Comparison of ENCODE assay signal across 8 cellular contexts in genomic region chr7:66629659-66630058, GRCh38.
A peak's percentile ranks its signal among the peaks of the same experiment; 100 is the strongest.
DNase-seq lines count a peak whose midpoint lies in the region; ATAC-seq, FAIRE-seq and TF ChIP-seq lines count a peak whose summit lies in the region.

No MANE protein-coding gene starts in this region.

- peak overlapping the region; percentile 71 for H3K4me3 Mint-ChIP-seq in dendritic cell treated with granulocyte-macrophage colony-stimulating factor and Interleukin-4, amounts not matched to agents 40 ng/mL and 50 ng/mL, for 4 days
- peak overlapping the region; percentile 76 for H3K4me3 Mint-ChIP-seq in nephron progenitor cell

- H3K9ac ChIP-seq in Loucy (ENCODE audit: low read depth, low read length, poor library complexity, severe bottlenecking) = peak overlapping the region; percentile 60

- peaks cover 5% of the 10 kb centered on the region for H4K20me1 ChIP-seq in Loucy (ENCODE audit: insufficient read depth, low read length, poor library complexity, severe bottlenecking)

- H3K4me3 ChIP-seq in AG04449 (ENCODE audit: low read depth, low read length) (peak overlapping the region; percentile 72), Loucy (ENCODE audit: low read length, poor library complexity, severe bottlenecking) (peak overlapping the region; percentile 78)

- H3K4me1 Mint-ChIP-seq in dendritic cell treated with granulocyte-macrophage colony-stimulating factor and Interleukin-4, amounts not matched to agents 40 ng/mL and 50 ng/mL, for 4 days (ENCODE audit: low read depth) = peaks cover 59% of the 10 kb centered on the region
- peaks cover 17% of the 10 kb centered on the region for H3K4me1 Mint-ChIP-seq in nephron progenitor cell

- no peak for FAIRE-seq in D721Med (lab: Jason Lieb, UNC)

- no peak overlapping the region for H2AFZ ChIP-seq in Loucy (ENCODE audit: low read length)

- H3K9me3 Mint-ChIP-seq in dendritic cell treated with granulocyte-macrophage colony-stimulating factor and Interleukin-4, amounts not matched to agents 40 ng/mL and 50 ng/mL, for 4 days = no peaks in the 10 kb centered on the region
- peaks cover 6% of the 10 kb centered on the region for H3K9me3 Mint-ChIP-seq in nephron progenitor cell

- intact Hi-C loops in dendritic cell treated with granulocyte-macrophage colony-stimulating factor and Interleukin-4, amounts not matched to agents 40 ng/mL and 50 ng/mL, for 4 days (cut with micrococcal nuclease) = loop anchor here (1.0 kb wide), 1 partner anchor 25 kb away; no protein-coding TSS in a partner anchor

- H3K9me3 ChIP-seq in Loucy (ENCODE audit: insufficient read depth, low read depth, low read length) = no peaks in the 10 kb centered on the region

- H3F3A ChIP-seq in Loucy (ENCODE audit: low read depth) = peaks cover 24% of the 10 kb centered on the region; the same call in 1 of the 2 replicates

- no peak for TF ChIP-seq CTCF in AG04449 (IDR thresholded peaks at IDR 0.05; ENCODE audit: insufficient read depth, low read length, missing control alignments)
- TF ChIP-seq CTCF in Loucy (conservative IDR thresholded peaks at IDR 0.05; ENCODE audit: low read length) = no peak
- no peak for TF ChIP-seq CTCF in nephron progenitor cell (IDR thresholded peaks at IDR 0.05)
- TF ChIP-seq CTCF in D721Med (IDR thresholded peaks at IDR 0.05; ENCODE audit: insufficient read depth, missing control alignments) = no peak

- H3K27me3 ChIP-seq in Loucy (ENCODE audit: insufficient read depth, low read length, poor library complexity, severe bottlenecking) = no peaks in the 10 kb centered on the region

- DNase-seq in AG04449 (ENCODE audit: low read depth, low spot score) = no peak
- no peak for DNase-seq in nephron progenitor cell
- no peak for DNase-seq in HCEC 1CT
- DNase-seq in D721Med (ENCODE audit: insufficient read length, low spot score) = no peak
- no peak for DNase-seq in DMS79 treated with DMSO at 0.1 percent for 48 hours (lab: John Stamatoyannopoulos, UW)

- H3K36me3 Mint-ChIP-seq in dendritic cell treated with granulocyte-macrophage colony-stimulating factor and Interleukin-4, amounts not matched to agents 40 ng/mL and 50 ng/mL, for 4 days (ENCODE audit: low read depth) = peaks cover 39% of the 10 kb centered on the region
- H3K36me3 Mint-ChIP-seq in nephron progenitor cell (ENCODE audit: low read depth) = peaks cover 21% of the 10 kb centered on the region

- H3K27me3 Mint-ChIP-seq in dendritic cell treated with granulocyte-macrophage colony-stimulating factor and Interleukin-4, amounts not matched to agents 40 ng/mL and 50 ng/mL, for 4 days = peaks cover 14% of the 10 kb centered on the region
- H3K27me3 Mint-ChIP-seq in nephron progenitor cell (ENCODE audit: low read depth, poor library complexity) = peaks cover 7% of the 10 kb centered on the region

- no peak for ATAC-seq in HG02763 (IDR thresholded peaks at IDR 0.05; ENCODE audit: unreplicated experiment)

- no peaks in the 10 kb centered on the region for H3K9me2 ChIP-seq in Loucy (replicated peaks; ENCODE audit: low read depth, low read length)

- no peaks in the 10 kb centered on the region for H3K36me3 ChIP-seq in Loucy (ENCODE audit: insufficient read depth, low read length)

- CTCF ChIA-PET in AG04449 (lab: Yijun Ruan, JAX) = no interaction called here

- POLR2A ChIA-PET in AG04449 (lab: Yijun Ruan, JAX) = interaction anchor here (0.6 kb wide), 1 partner anchor 8 kb away, joined by 3 read pairs; no protein-coding TSS in a partner anchor

- H3K79me2 ChIP-seq in Loucy (ENCODE audit: insufficient read depth, low read length) = peaks cover 8% of the 10 kb centered on the region; the same call in 1 of the 2 replicates

- peaks cover 34% of the 10 kb centered on the region for H3K4me1 ChIP-seq in Loucy (ENCODE audit: insufficient read depth, low read length, poor library complexity, severe bottlenecking)

- peak overlapping the region; percentile 98 for H3K27ac Mint-ChIP-seq in dendritic cell treated with granulocyte-macrophage colony-stimulating factor and Interleukin-4, amounts not matched to agents 40 ng/mL and 50 ng/mL, for 4 days
- peak overlapping the region; percentile 42 for H3K27ac Mint-ChIP-seq in nephron progenitor cell

- H3K4me2 ChIP-seq in Loucy (ENCODE audit: low read depth, low read length, poor library complexity, severe bottlenecking) = peak overlapping the region; percentile 90
